In genomic region chrX:42585842-42586621, GRCh38 we compare ENCODE assay signal across 17 cellular contexts.
A peak's percentile ranks its signal among the peaks of the same experiment; 100 is the strongest.
DNase-seq lines count a peak whose midpoint lies in the region; ATAC-seq, FAIRE-seq and TF ChIP-seq lines count a peak whose summit lies in the region.
"Had no signal": no experiment of that assay in that cellular context is flagged by ENCODE, and none has a peak within 500 bp of the region (broad histone marks: within the 10 kb centered on the region; RNA-seq: fewer than 3 reads in every experiment).

No MANE protein-coding gene starts in this region.

- FAIRE-seq in pancreas (lab: Jason Lieb, UNC) (peak; percentile 68), frontal cortex (lab: Jason Lieb, UNC) (no peak)
- FAIRE-seq: GM12891 had no signal

- no peaks in the 10 kb centered on the region for H3K36me3 Mint-ChIP-seq in activated T-cell treated with anti-CD3 and anti-CD28 coated beads, Interleukin-2, amount 50 U/mL, for 4 hours (ENCODE audit: insufficient read depth)
- H3K36me3 Mint-ChIP-seq in activated T-cell treated with anti-CD3 and anti-CD28 coated beads, Interleukin-2, amount 50 U/mL, for 24 hours (ENCODE audit: low read depth): peaks cover 4% of the 10 kb centered on the region
- no peaks in the 10 kb centered on the region for H3K36me3 Mint-ChIP-seq in CD8-positive, alpha-beta T cell
- H3K36me3 Mint-ChIP-seq in activated T-helper 17 cell treated with anti-CD3 and anti-CD28 coated beads, Interleukin-2, amount 50 U/mL, for 72 hours (ENCODE audit: low read depth): no peaks in the 10 kb centered on the region

- no peaks in the 10 kb centered on the region for H3K27me3 ChIP-seq in CD8-positive, alpha-beta T cell (ENCODE audit: insufficient read depth, low read length)
- peaks cover 0 to 8% (median 4%) of the 10 kb centered on the region in 4 donors for H3K27me3 ChIP-seq in pancreas
- H3K27me3 ChIP-seq: BE2C had no signal

- no peak overlapping the region for H3K4me3 ChIP-seq in CD8-positive, alpha-beta T cell (ENCODE audit: low read depth, low read length)
- H3K4me3 ChIP-seq in pancreas: no peak overlapping the region
- H3K4me3 ChIP-seq: HAP-1 had no signal

- no peak overlapping the region for H3K27ac ChIP-seq in CD8-positive, alpha-beta T cell (ENCODE audit: low read depth, low read length)
- H3K27ac ChIP-seq in pancreas: no peak overlapping the region

- POLR2A ChIA-PET in CD8-positive, alpha-beta T cell (lab: Charles Lee): no interaction called here

- no peak overlapping the region for H3K27ac Mint-ChIP-seq in activated T-cell treated with anti-CD3 and anti-CD28 coated beads, Interleukin-2, amount 50 U/mL, for 24 hours
- no peak overlapping the region for H3K27ac Mint-ChIP-seq in CD8-positive, alpha-beta T cell
- peak overlapping the region; percentile 60 for H3K27ac Mint-ChIP-seq in activated T-helper 17 cell treated with anti-CD3 and anti-CD28 coated beads, Interleukin-2, amount 50 U/mL, for 72 hours

- peaks cover 11% of the 10 kb centered on the region for H3K4me1 Mint-ChIP-seq in activated T-cell treated with anti-CD3 and anti-CD28 coated beads, Interleukin-2, amount 50 U/mL, for 4 hours (ENCODE audit: low read depth)
- H3K4me1 Mint-ChIP-seq in activated T-cell treated with anti-CD3 and anti-CD28 coated beads, Interleukin-2, amount 50 U/mL, for 24 hours (ENCODE audit: low read depth): peaks cover 12% of the 10 kb centered on the region
- peaks cover 11% of the 10 kb centered on the region for H3K4me1 Mint-ChIP-seq in CD8-positive, alpha-beta T cell (ENCODE audit: low read depth)
- H3K4me1 Mint-ChIP-seq in activated T-helper 17 cell treated with anti-CD3 and anti-CD28 coated beads, Interleukin-2, amount 50 U/mL, for 72 hours: peaks cover 10% of the 10 kb centered on the region

- intact Hi-C loops in CD8-positive, alpha-beta T cell (cut with DNase I, micrococcal nuclease): no loop called here
- intact Hi-C loops in pancreas (cut with DNase I): no loop called here

- no peaks in the 10 kb centered on the region for H3K36me3 ChIP-seq in CD8-positive, alpha-beta T cell (ENCODE audit: insufficient read depth, low read length)
- no peaks in the 10 kb centered on the region for H3K36me3 ChIP-seq in pancreas
- H3K36me3 ChIP-seq: BE2C, HAP-1 had no signal

- TF ChIP-seq CTCF in CD8-positive, alpha-beta T cell (IDR thresholded peaks at IDR 0.05): no peak
- TF ChIP-seq CTCF in pancreas (IDR thresholded peaks at IDR 0.05): no peak

- WGBS in pancreas, 2 donors: 25 to 33% methylated on average over 2 of the region's 2 CpGs

- CTCF ChIA-PET in CD8-positive, alpha-beta T cell (lab: Charles Lee): no interaction called here

- ATAC-seq in activated T-cell treated with anti-CD3 and anti-CD28 coated beads, Interleukin-2, amount 50 U/mL, for 4 hours: peak; percentile 78 to 84
- ATAC-seq in CD8-positive, alpha-beta T cell: peak; percentile 57
- peak; percentile 92 for ATAC-seq in activated T-helper 17 cell treated with anti-CD3 and anti-CD28 coated beads, Interleukin-2, amount 50 U/mL, for 72 hours (replicated peaks)
- no peak for ATAC-seq in pancreas
- ATAC-seq in GM21576 (IDR thresholded peaks at IDR 0.05; ENCODE audit: unreplicated experiment): no peak
- ATAC-seq: Panc1 had no signal

- no peak overlapping the region for H3K4me3 Mint-ChIP-seq in activated T-cell treated with anti-CD3 and anti-CD28 coated beads, Interleukin-2, amount 50 U/mL, for 4 hours
- no peak overlapping the region for H3K4me3 Mint-ChIP-seq in activated T-cell treated with anti-CD3 and anti-CD28 coated beads, Interleukin-2, amount 50 U/mL, for 24 hours
- no peak overlapping the region for H3K4me3 Mint-ChIP-seq in CD8-positive, alpha-beta T cell
- H3K4me3 Mint-ChIP-seq in activated T-helper 17 cell treated with anti-CD3 and anti-CD28 coated beads, Interleukin-2, amount 50 U/mL, for 72 hours: peak overlapping the region; percentile 23

- no peak for DNase-seq in activated T-cell treated with anti-CD3 and anti-CD28 coated beads, Interleukin-2, amount 50 U/mL, for 4 hours
- DNase-seq in activated T-cell treated with anti-CD3 and anti-CD28 coated beads, Interleukin-2, amount 50 U/mL, for 24 hours: no peak
- DNase-seq in CD8-positive, alpha-beta T cell: no peak
- DNase-seq in pancreas (no peak), HUDEP-2 (lab: John Stamatoyannopoulos, UW; ENCODE audit: unreplicated experiment in 76 of 76) (no peak), frontal cortex (ENCODE audit: low spot score in 2 of 2) (no peak)
- DNase-seq: BE2C, Karpas-422, NCI-H446 treated with DMSO at 0.1 percent for 48 hours, NCI-H774, Right ventricle myocardium superior, SK-N-SH had no signal

- no peaks in the 10 kb centered on the region for H3K9me3 Mint-ChIP-seq in activated T-cell treated with anti-CD3 and anti-CD28 coated beads, Interleukin-2, amount 50 U/mL, for 4 hours
- H3K9me3 Mint-ChIP-seq in activated T-cell treated with anti-CD3 and anti-CD28 coated beads, Interleukin-2, amount 50 U/mL, for 24 hours: peaks cover 8% of the 10 kb centered on the region
- no peaks in the 10 kb centered on the region for H3K9me3 Mint-ChIP-seq in CD8-positive, alpha-beta T cell
- H3K9me3 Mint-ChIP-seq in activated T-helper 17 cell treated with anti-CD3 and anti-CD28 coated beads, Interleukin-2, amount 50 U/mL, for 72 hours: no peaks in the 10 kb centered on the region

- H3K4me1 ChIP-seq in CD8-positive, alpha-beta T cell (ENCODE audit: insufficient read depth, low read length): no peaks in the 10 kb centered on the region
- no peaks in the 10 kb centered on the region for H3K4me1 ChIP-seq in pancreas
- H3K4me1 ChIP-seq: BE2C, HAP-1 had no signal

- H3K9me3 ChIP-seq in CD8-positive, alpha-beta T cell (ENCODE audit: low read length): no peaks in the 10 kb centered on the region
- no peaks in the 10 kb centered on the region for H3K9me3 ChIP-seq in pancreas
- H3K9me3 ChIP-seq: BE2C, HAP-1, SK-N-SH had no signal

- no peaks in the 10 kb centered on the region for H3K27me3 Mint-ChIP-seq in activated T-cell treated with anti-CD3 and anti-CD28 coated beads, Interleukin-2, amount 50 U/mL, for 4 hours (ENCODE audit: low read depth)
- peaks cover 33% of the 10 kb centered on the region for H3K27me3 Mint-ChIP-seq in activated T-cell treated with anti-CD3 and anti-CD28 coated beads, Interleukin-2, amount 50 U/mL, for 24 hours
- no peaks in the 10 kb centered on the region for H3K27me3 Mint-ChIP-seq in CD8-positive, alpha-beta T cell (ENCODE audit: low read depth)
- H3K27me3 Mint-ChIP-seq in activated T-helper 17 cell treated with anti-CD3 and anti-CD28 coated beads, Interleukin-2, amount 50 U/mL, for 72 hours: no peaks in the 10 kb centered on the region

Comparison
In these comparisons a context has a peak if more than half of its experiments do, and no peak if none do; other contexts are left out.
1. ATAC-seq: peak in activated T-cell treated with anti-CD3 and anti-CD28 coated beads, Interleukin-2, amount 50 U/mL, for 4 hours (2 of 2), CD8-positive, alpha-beta T cell (single experiment) and activated T-helper 17 cell treated with anti-CD3 and anti-CD28 coated beads, Interleukin-2, amount 50 U/mL, for 72 hours (single experiment); none in pancreas (0 of 4) and GM21576 (single experiment).